8 cellular contexts compared by ENCODE assay signal in the genomic region with DNA sequence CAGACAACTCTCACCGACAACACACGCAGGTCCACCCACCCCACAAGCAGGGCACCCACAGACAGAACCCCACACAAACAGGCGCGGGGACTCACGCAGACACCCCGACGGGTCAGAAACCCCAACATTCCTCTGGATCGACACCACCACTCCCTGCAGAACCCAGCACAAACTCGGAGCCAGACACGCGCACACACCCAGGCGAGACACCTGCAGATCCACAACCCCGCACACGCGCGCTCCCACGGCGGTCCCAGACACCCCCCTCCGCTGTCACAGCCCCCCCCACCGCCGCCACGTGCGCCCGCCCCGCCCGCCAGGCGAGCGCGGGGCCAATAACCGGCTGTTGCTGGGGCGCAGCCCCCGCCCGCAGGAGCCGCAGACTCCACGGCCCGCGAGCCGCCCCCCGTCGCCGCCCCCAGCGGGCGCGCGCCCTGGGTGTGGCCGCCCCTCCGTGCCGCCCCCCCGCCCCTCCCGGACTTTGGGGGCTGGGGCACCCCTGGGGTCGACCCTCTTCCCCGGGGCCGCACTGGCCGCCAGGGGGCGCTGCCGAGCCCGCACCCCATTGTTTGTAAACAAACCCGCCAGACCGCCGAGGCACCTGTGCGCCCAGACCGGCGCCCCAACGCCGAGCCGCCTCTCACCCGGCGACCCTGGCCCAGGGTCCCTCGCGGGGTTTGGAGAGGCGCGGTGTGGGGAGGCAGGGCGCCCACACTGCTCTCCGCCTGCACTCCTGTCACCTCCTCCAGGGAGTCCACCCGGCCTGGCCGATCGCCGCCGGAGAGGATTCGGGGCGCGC. TPM values are rescaled to one million over a fixed set of nuclear protein-coding genes. Genes with fewer than 3 reads are reported as not detected.
DNase-seq lines count a peak whose midpoint lies in the region; ATAC-seq, FAIRE-seq and TF ChIP-seq lines count a peak whose summit lies in the region.

No MANE protein-coding gene starts in this region.

- TF ChIP-seq CTCF in HL-60 (IDR thresholded peaks at IDR 0.05; ENCODE audit: insufficient read depth, low read length) (no peak), HepG2 (CRISPR knock-in tag; IDR thresholded peaks at IDR 0.05) (peak; percentile 76)

- POLR2A ChIA-PET in HepG2 (lab: Yijun Ruan, JAX): no interaction called here

- TF ChIP-seq POLR2A in HepG2 (IDR thresholded peaks at IDR 0.05; ENCODE audit: insufficient read depth in 1 of 2, low read depth in 2 of 2, low read length in 2 of 2): no peak

- TF ChIP-seq EP300 in HepG2 (IDR thresholded peaks at IDR 0.05; ENCODE audit: low read depth in 2 of 2, low read length in 2 of 2): no peak
- TF ChIP-seq EP300 in HepG2 (CRISPR knock-in tag; IDR thresholded peaks at IDR 0.05; ENCODE audit: borderline replicate concordance): no peak

- H3K4me2 ChIP-seq in HepG2 (ENCODE audit: low read depth, low read length): peak overlapping the region; percentile 94

- no peak overlapping the region for H2AFZ ChIP-seq in HepG2 (ENCODE audit: low read length)

- BruUV-seq in HepG2 (replicated peaks; lab: Mats Ljungman, UMichigan): no TSS peak

- H3K79me2 ChIP-seq in HepG2 (ENCODE audit: insufficient read depth, low read length): peaks cover 21% of the 10 kb centered on the region

- DNase-seq in ELF-1 (ENCODE audit: low read depth, low spot score) (peak; percentile 63), HL-60 (ENCODE audit: low read depth in 1 of 2, low spot score in 1 of 2) (peak in 1 of 2 experiments; percentile 36), HepG2 (ENCODE audit: low spot score) (peak; percentile 32), SHP77 treated with DMSO at 0.1 percent for 48 hours (lab: John Stamatoyannopoulos, UW) (no peak)
- peak; percentile 71 for DNase-seq in activated CD4-positive, CD25-positive, alpha-beta regulatory T cell treated with anti-CD3 and anti-CD28 coated beads, Interleukin-2, amount 50 U/mL, for 16 hours (ENCODE audit: low read depth, low spot score)
- peak; percentile 77 for DNase-seq in stimulated activated CD4-positive, alpha-beta T cell treated with anti-CD3 and anti-CD28 coated beads, Interleukin-4, amount 100 ng/mL, for 24 hours

- no peak overlapping the region for H3K27ac ChIP-seq in HL-60 (replicated peaks)
- H3K27ac ChIP-seq in cingulate gyrus (ENCODE audit: low read depth, low read length): peak overlapping the region; percentile 60
- H3K27ac ChIP-seq in HepG2 (ENCODE audit: extremely low read length, insufficient read depth, low read length): peak overlapping the region; percentile 93

- no peaks in the 10 kb centered on the region for H3K9me3 ChIP-seq in HepG2 (ENCODE audit: low read length)

- intact Hi-C loops in HepG2 (cut with micrococcal nuclease; ENCODE audit: unreplicated experiment): no loop called here

- H3K9ac ChIP-seq in HepG2 (ENCODE audit: insufficient read depth, low read depth, low read length): peak overlapping the region; percentile 99

- H4K20me1 ChIP-seq in HepG2 (ENCODE audit: insufficient read depth, low read length): peaks cover 20% of the 10 kb centered on the region

- CTCF ChIA-PET in HepG2 (lab: Yijun Ruan, JAX; ENCODE audit: low intra/inter-chr PET ratio, low total read pairs): interaction anchor here (2.5 kb wide), 1 partner anchor 14 kb away, joined by 13 read pairs; no protein-coding TSS in a partner anchor

- peak; percentile 57 for TF ChIP-seq RAD21 in HepG2 (CRISPR knock-in tag; IDR thresholded peaks at IDR 0.05)

- no peak for FAIRE-seq in HepG2 (lab: Jason Lieb, UNC)

- H3K27me3 ChIP-seq in HL-60 (ENCODE audit: insufficient read depth, poor library complexity, severe bottlenecking) (peaks cover 7% of the 10 kb centered on the region), HepG2 (ENCODE audit: control insufficient read depth in 1 of 2, insufficient read depth in 2 of 2, low read length in 2 of 2) (peaks cover 0 to 4% of the 10 kb centered on the region in 2 experiments; a peak in 1 of 5 replicates)

- ATAC-seq in HepG2 (no peak), HG02870 (IDR thresholded peaks at IDR 0.05; ENCODE audit: unreplicated experiment) (no peak)

- in situ Hi-C loops in HepG2 (cut with HindIII; ENCODE audit: extremely low pct_ligation_motif_present, low pct_unique_long_range_greater_than_20kb): no loop called here

- peaks cover 40% of the 10 kb centered on the region for H3K4me1 ChIP-seq in HepG2 (ENCODE audit: insufficient read depth, low read length)

- 0% methylated on average over 7 of the region's 82 CpGs for WGBS in HepG2 (ENCODE audit: low lambda C conversion rate)

- H3K4me3 ChIP-seq in HL-60 (replicated peaks; ENCODE audit: insufficient read depth, low read length) (peak overlapping the region; percentile 84), HepG2 (replicated peaks in 1 of 3; ENCODE audit: insufficient read depth in 1 of 3, low read depth in 2 of 3, low read length in 3 of 3) (peak overlapping the region; percentile 94 to 100 (median 95))

- peaks cover 0 to 1% of the 10 kb centered on the region in 2 experiments; a peak in 1 of 5 replicates for H3K36me3 ChIP-seq in HepG2 (replicated peaks in 1 of 2; ENCODE audit: control insufficient read depth in 1 of 2, insufficient read depth in 2 of 2, low read length in 2 of 2)

RNA-seq across cellular contexts. Expression of gene BBC3, which starts 0.7 kb away (rescaled TPM):
- 5.8 and 8.8 TPM in 2 replicates for total RNA-seq in HepG2 (2016; rRNA removed; fragmentation: Illumina TruSeq; extraction: Trizol)
- total RNA-seq in HepG2 (2016; cell fraction: cytosol; rRNA removed; fragmentation: Illumina TruSeq; extraction: Trizol; ENCODE audit: low read depth): 3.1 and 3.4 TPM in 2 replicates
- total RNA-seq in HepG2 (2016; cell fraction: insoluble cytoplasmic fraction; rRNA removed; fragmentation: Illumina TruSeq; extraction: Trizol): 5.9 and 8.8 TPM in 2 replicates
- total RNA-seq in HepG2 (2016; cell fraction: membrane; rRNA removed; fragmentation: Illumina TruSeq; extraction: Trizol): 6.6 and 7.4 TPM in 2 replicates
- total RNA-seq in HepG2 (2016; cell fraction: nucleus; rRNA removed; fragmentation: Illumina TruSeq; extraction: Trizol): 4.6 and 5.1 TPM in 2 replicates
- 6.1 and 11.1 TPM in 2 replicates for polyA plus RNA-seq in HepG2 (2011; rRNA removed)
- polyA plus RNA-seq in HepG2 (2011; cell fraction: cytosol; rRNA removed): 7.0 and 10.6 TPM in 2 replicates
- polyA plus RNA-seq in HepG2 (2011; cell fraction: nucleus; rRNA removed): 18.7 and 18.8 TPM in 2 replicates
- 7.0 and 13.6 TPM in 2 replicates for polyA plus RNA-seq in HepG2 (2012)
- polyA plus RNA-seq in HepG2 (2016; cell fraction: cytosol; fragmentation: Illumina TruSeq; extraction: Trizol; ENCODE audit: low read depth): 1.8 and 1.9 TPM in 2 replicates
- polyA plus RNA-seq in HepG2 (2016; cell fraction: insoluble cytoplasmic fraction; fragmentation: Illumina TruSeq; extraction: Trizol; ENCODE audit: low read depth): 9.2 and 11.0 TPM in 2 replicates
- polyA plus RNA-seq in HepG2 (2016; cell fraction: membrane; fragmentation: Illumina TruSeq; extraction: Trizol; ENCODE audit: low read depth): 5.1 and 5.2 TPM in 2 replicates
- 13.0 and 13.4 TPM in 2 replicates for polyA plus RNA-seq in HepG2 (2016; cell fraction: nucleus; fragmentation: Illumina TruSeq; extraction: Trizol; ENCODE audit: insufficient read depth, low read depth)
- 2.1 and 9.7 TPM in 2 replicates for polyA minus RNA-seq in HepG2 (2011; rRNA and poly(A)+ RNA removed; ENCODE audit: low replicate concordance)
- 8.9 and 9.3 TPM in 2 replicates for polyA minus RNA-seq in HepG2 (2011; cell fraction: cytosol; rRNA and poly(A)+ RNA removed)
- 5.4 and 6.2 TPM in 2 replicates for polyA minus RNA-seq in HepG2 (2011; cell fraction: nucleus; rRNA and poly(A)+ RNA removed)

RNA-seq across cellular contexts. Expression of gene CCDC9, which starts 26.0 kb away (rescaled TPM):
- total RNA-seq in HepG2 (2016; rRNA removed; fragmentation: Illumina TruSeq; extraction: Trizol): 5.9 and 6.3 TPM in 2 replicates
- total RNA-seq in HepG2 (2016; cell fraction: cytosol; rRNA removed; fragmentation: Illumina TruSeq; extraction: Trizol; ENCODE audit: low read depth): 3.4 and 3.5 TPM in 2 replicates
- total RNA-seq in HepG2 (2016; cell fraction: insoluble cytoplasmic fraction; rRNA removed; fragmentation: Illumina TruSeq; extraction: Trizol): 3.8 and 7.1 TPM in 2 replicates
- 4.5 and 5.0 TPM in 2 replicates for total RNA-seq in HepG2 (2016; cell fraction: membrane; rRNA removed; fragmentation: Illumina TruSeq; extraction: Trizol)
- total RNA-seq in HepG2 (2016; cell fraction: nucleus; rRNA removed; fragmentation: Illumina TruSeq; extraction: Trizol): 4.4 and 5.5 TPM in 2 replicates
- polyA plus RNA-seq in HepG2 (2011; rRNA removed): 2.9 and 3.0 TPM in 2 replicates
- 2.1 and 2.2 TPM in 2 replicates for polyA plus RNA-seq in HepG2 (2011; cell fraction: cytosol; rRNA removed)
- polyA plus RNA-seq in HepG2 (2011; cell fraction: nucleus; rRNA removed): 10.1 and 11.8 TPM in 2 replicates
- 10.0 TPM in 2 replicates for polyA plus RNA-seq in HepG2 (2012)
- polyA plus RNA-seq in HepG2 (2016; cell fraction: cytosol; fragmentation: Illumina TruSeq; extraction: Trizol; ENCODE audit: low read depth): 1.6 and 1.8 TPM in 2 replicates
- polyA plus RNA-seq in HepG2 (2016; cell fraction: insoluble cytoplasmic fraction; fragmentation: Illumina TruSeq; extraction: Trizol; ENCODE audit: low read depth): 9.0 and 10.3 TPM in 2 replicates
- 3.6 and 3.9 TPM in 2 replicates for polyA plus RNA-seq in HepG2 (2016; cell fraction: membrane; fragmentation: Illumina TruSeq; extraction: Trizol; ENCODE audit: low read depth)
- polyA plus RNA-seq in HepG2 (2016; cell fraction: nucleus; fragmentation: Illumina TruSeq; extraction: Trizol; ENCODE audit: insufficient read depth, low read depth): 22.8 and 25.7 TPM in 2 replicates
- polyA minus RNA-seq in HepG2 (2011; rRNA and poly(A)+ RNA removed; ENCODE audit: low replicate concordance): 1.8 and 6.2 TPM in 2 replicates
- 0.99 and 1.7 TPM in 2 replicates for polyA minus RNA-seq in HepG2 (2011; cell fraction: cytosol; rRNA and poly(A)+ RNA removed)
- 6.3 and 7.5 TPM in 2 replicates for polyA minus RNA-seq in HepG2 (2011; cell fraction: nucleus; rRNA and poly(A)+ RNA removed)

RNA-seq across cellular contexts. Expression of gene INAFM1, which starts 44.4 kb away (rescaled TPM):
- 1.00 and 1.9 TPM in 2 replicates for total RNA-seq in HepG2 (2016; rRNA removed; fragmentation: Illumina TruSeq; extraction: Trizol)
- total RNA-seq in HepG2 (2016; cell fraction: cytosol; rRNA removed; fragmentation: Illumina TruSeq; extraction: Trizol; ENCODE audit: low read depth): 0.81 and 1.1 TPM in 2 replicates
- total RNA-seq in HepG2 (2016; cell fraction: insoluble cytoplasmic fraction; rRNA removed; fragmentation: Illumina TruSeq; extraction: Trizol): 1.1 and 1.8 TPM in 2 replicates
- total RNA-seq in HepG2 (2016; cell fraction: membrane; rRNA removed; fragmentation: Illumina TruSeq; extraction: Trizol): 1.0 and 1.2 TPM in 2 replicates
- 0.78 and 1.0 TPM in 2 replicates for total RNA-seq in HepG2 (2016; cell fraction: nucleus; rRNA removed; fragmentation: Illumina TruSeq; extraction: Trizol)
- polyA plus RNA-seq in HepG2 (2011; rRNA removed): 0.88 and 1.3 TPM in 2 replicates
- 0.60 and 0.93 TPM in 2 replicates for polyA plus RNA-seq in HepG2 (2011; cell fraction: cytosol; rRNA removed)
- polyA plus RNA-seq in HepG2 (2011; cell fraction: nucleus; rRNA removed): 5.3 and 5.5 TPM in 2 replicates
- polyA plus RNA-seq in HepG2 (2012): 2.8 and 3.1 TPM in 2 replicates
- 2.2 and 2.5 TPM in 2 replicates for polyA plus RNA-seq in HepG2 (2016; cell fraction: cytosol; fragmentation: Illumina TruSeq; extraction: Trizol; ENCODE audit: low read depth)
- polyA plus RNA-seq in HepG2 (2016; cell fraction: insoluble cytoplasmic fraction; fragmentation: Illumina TruSeq; extraction: Trizol; ENCODE audit: low read depth): 1.8 and 2.4 TPM in 2 replicates
- 1.7 and 2.2 TPM in 2 replicates for polyA plus RNA-seq in HepG2 (2016; cell fraction: membrane; fragmentation: Illumina TruSeq; extraction: Trizol; ENCODE audit: low read depth)
- polyA plus RNA-seq in HepG2 (2016; cell fraction: nucleus; fragmentation: Illumina TruSeq; extraction: Trizol; ENCODE audit: insufficient read depth, low read depth): 4.5 and 6.9 TPM in 2 replicates
- polyA minus RNA-seq in HepG2 (2011; rRNA and poly(A)+ RNA removed; ENCODE audit: low replicate concordance): 0.35 and 1.3 TPM in 2 replicates
- polyA minus RNA-seq in HepG2 (2011; cell fraction: cytosol; rRNA and poly(A)+ RNA removed): 1.2 and 1.5 TPM in 2 replicates
- 0.99 and 1.4 TPM in 2 replicates for polyA minus RNA-seq in HepG2 (2011; cell fraction: nucleus; rRNA and poly(A)+ RNA removed)
